In the genomic region with DNA sequence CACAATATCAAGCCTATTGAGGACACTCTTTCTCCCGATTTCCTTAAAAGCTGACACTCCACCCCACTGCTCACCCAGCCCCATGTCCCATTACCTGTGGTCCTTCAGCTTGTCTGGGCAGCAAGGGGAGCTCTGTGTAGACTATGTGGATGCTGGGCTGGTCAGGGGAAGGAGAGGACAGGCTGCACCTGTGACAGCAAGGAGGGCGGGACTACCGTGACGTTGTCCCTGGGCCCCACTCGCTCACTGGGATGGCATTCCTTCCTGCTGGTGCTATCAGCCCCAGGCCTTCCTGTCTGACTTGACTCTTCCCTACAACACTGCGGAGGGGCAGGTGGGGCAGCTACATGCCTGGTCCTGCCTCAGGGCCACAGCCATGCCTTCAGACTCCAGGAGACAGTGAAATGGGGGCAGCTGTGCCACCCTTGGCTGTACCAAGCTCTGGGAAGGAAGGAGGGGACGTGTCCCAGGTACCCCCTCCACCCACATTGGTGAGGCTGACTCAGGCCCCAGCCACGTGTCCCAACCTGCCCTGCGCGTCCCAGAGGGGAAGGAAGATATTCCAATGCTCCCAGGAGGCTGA, we compare ENCODE assay signal across 10 cellular contexts. TPM values are rescaled to one million over a fixed set of nuclear protein-coding genes. Genes with fewer than 3 reads are reported as not detected.
DNase-seq lines count a peak whose midpoint lies in the region; ATAC-seq, FAIRE-seq and TF ChIP-seq lines count a peak whose summit lies in the region.
"Had no signal": no experiment of that assay in that cellular context is flagged by ENCODE, and none has a peak within 500 bp of the region (broad histone marks: within the 10 kb centered on the region; RNA-seq: fewer than 3 reads in every experiment).

A gene with protein sequence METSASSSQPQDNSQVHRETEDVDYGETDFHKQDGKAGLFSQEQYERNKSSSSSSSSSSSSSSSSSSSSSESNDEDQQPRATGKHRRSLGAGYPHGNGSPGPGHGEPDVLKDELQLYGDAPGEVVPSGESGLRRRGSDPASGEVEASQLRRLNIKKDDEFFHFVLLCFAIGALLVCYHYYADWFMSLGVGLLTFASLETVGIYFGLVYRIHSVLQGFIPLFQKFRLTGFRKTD (minus strand): TSS at position 163 of the 583 bp plus-strand sequence. CDS start 9,427 bp downstream, outside the sequence.

- intact Hi-C loops in endothelial cell of umbilical vein (cut with micrococcal nuclease) (no loop called here), ovary (cut with DNase I) (no loop called here)

- H3K9me3 ChIP-seq in AG04450 (ENCODE audit: control insufficient read depth, insufficient read depth, low read length) (no peaks in the 10 kb centered on the region), Loucy (ENCODE audit: insufficient read depth, low read depth, low read length) (no peaks in the 10 kb centered on the region), endothelial cell of umbilical vein (replicated peaks; ENCODE audit: control insufficient read depth, insufficient read depth, low read length) (no peaks in the 10 kb centered on the region), ovary (no peaks in the 10 kb centered on the region)

- TF ChIP-seq POLR2A in endothelial cell of umbilical vein (IDR thresholded peaks at IDR 0.05; ENCODE audit: low read depth, low read length) (no peak), ovary (IDR thresholded peaks at IDR 0.05) (no peak)

- dilution Hi-C loops in endothelial cell of umbilical vein (cut with MboI; ENCODE audit: extremely low pct_ligation_motif_present, low sequenced_read_pairs): no loop called here

- H3F3A ChIP-seq in Loucy (ENCODE audit: low read depth): no peaks in the 10 kb centered on the region

- H3K27ac ChIP-seq in AG04450 (ENCODE audit: low read depth, low read length) (peak within 1 kb of the TSS; percentile 80), endothelial cell of umbilical vein (ENCODE audit: insufficient read depth, low read depth, low read length) (no peak within 1 kb of the TSS), ovary (peak within 1 kb of the TSS; percentile 60 to 62)

- H3K4me1 ChIP-seq in Loucy (ENCODE audit: insufficient read depth, low read length, poor library complexity, severe bottlenecking) (peaks cover 4% of the 10 kb centered on the region), endothelial cell of umbilical vein (ENCODE audit: control insufficient read depth, extremely low read depth, insufficient read depth, low read length) (peaks cover 5% of the 10 kb centered on the region), ovary (ENCODE audit: insufficient read depth) (peaks cover 4% of the 10 kb centered on the region)

- CTCF ChIA-PET in AG04450 (lab: Charles Lee): interaction anchor here (1.0 to 2.4 kb wide), 4 partner anchors 27 to 181 kb away, joined by 3 to 8 read pairs (median 6); no protein-coding TSS in a partner anchor
- CTCF ChIA-PET in endothelial cell of umbilical vein (lab: Charles Lee): interaction anchor here (0.9 kb wide), 1 partner anchor 11 kb away, joined by 6 read pairs; no protein-coding TSS in a partner anchor

- H3K79me2 ChIP-seq in Loucy (ENCODE audit: insufficient read depth, low read length) (no peaks in the 10 kb centered on the region), endothelial cell of umbilical vein (ENCODE audit: control insufficient read depth, insufficient read depth, low read length) (no peaks in the 10 kb centered on the region)

- ATAC-seq in GM19023 (IDR thresholded peaks at IDR 0.05; ENCODE audit: unreplicated experiment): no peak
- ATAC-seq in GM21529 (IDR thresholded peaks at IDR 0.05; ENCODE audit: unreplicated experiment): no peak

- H3K9me1 ChIP-seq in endothelial cell of umbilical vein (replicated peaks; ENCODE audit: control insufficient read depth, extremely low read depth, insufficient read depth, low read length): no peaks in the 10 kb centered on the region

- H3K27me3 ChIP-seq in AG04450 (ENCODE audit: control insufficient read depth, insufficient read depth, low read length) (no peaks in the 10 kb centered on the region), Loucy (ENCODE audit: insufficient read depth, low read length, poor library complexity, severe bottlenecking) (no peaks in the 10 kb centered on the region), endothelial cell of umbilical vein (ENCODE audit: control insufficient read depth in 2 of 2, insufficient read depth in 2 of 2, low read length in 2 of 2) (no peaks in the 10 kb centered on the region), ovary (no peaks in the 10 kb centered on the region)

- no peak within 1 kb of the TSS for H3K9ac ChIP-seq in Loucy (ENCODE audit: low read depth, low read length, poor library complexity, severe bottlenecking)
- no peak within 1 kb of the TSS for H3K9ac ChIP-seq in endothelial cell of umbilical vein (replicated peaks; ENCODE audit: extremely low read depth, insufficient read depth, low read length)

- no peaks in the 10 kb centered on the region for H3K9me2 ChIP-seq in Loucy (replicated peaks; ENCODE audit: low read depth, low read length)

- no peak within 1 kb of the TSS for H3K4me3 ChIP-seq in AG04450 (ENCODE audit: low read depth, low read length)
- H3K4me3 ChIP-seq in Loucy (ENCODE audit: low read length, poor library complexity, severe bottlenecking): no peak within 1 kb of the TSS
- H3K4me3 ChIP-seq in endothelial cell of umbilical vein (replicated peaks in 1 of 3; ENCODE audit: insufficient read depth in 1 of 3, low read depth in 1 of 3, low read length in 3 of 3): no peak within 1 kb of the TSS
- H3K4me3 ChIP-seq in ovary: no peak within 1 kb of the TSS

- TF ChIP-seq CTCF in AG04450 (IDR thresholded peaks at IDR 0.05; ENCODE audit: low read depth, low read length): no peak
- TF ChIP-seq CTCF in Loucy (conservative IDR thresholded peaks at IDR 0.05; ENCODE audit: low read length): no peak
- no peak for TF ChIP-seq CTCF in endothelial cell of umbilical vein (IDR thresholded peaks at IDR 0.05; ENCODE audit: extremely low read depth in 1 of 2, insufficient read depth in 1 of 2, low read depth in 1 of 2, low read length in 2 of 2)
- no peak for TF ChIP-seq CTCF in ovary (IDR thresholded peaks at IDR 0.05)

- FAIRE-seq in endothelial cell of umbilical vein (lab: Jason Lieb, UNC): no peak

- BruUV-seq in endothelial cell of umbilical vein (replicated peaks; lab: Mats Ljungman, UMichigan): no TSS peak

- no peaks in the 10 kb centered on the region for H4K20me1 ChIP-seq in Loucy (ENCODE audit: insufficient read depth, low read length, poor library complexity, severe bottlenecking)
- no peaks in the 10 kb centered on the region for H4K20me1 ChIP-seq in endothelial cell of umbilical vein (replicated peaks; ENCODE audit: control insufficient read depth, extremely low read depth, insufficient read depth, low read length)

- WGBS in ovary, 3 donors: 92 to 97% (median 92%) methylated on average over 10 of the region's 10 CpGs

- H3K4me2 ChIP-seq in Loucy (ENCODE audit: low read depth, low read length, poor library complexity, severe bottlenecking): no peak within 1 kb of the TSS
- no peak within 1 kb of the TSS for H3K4me2 ChIP-seq in endothelial cell of umbilical vein (ENCODE audit: insufficient read depth, low read length)

- peak within 1 kb of the TSS; percentile 52; the same call in 1 of the 2 replicates for H2AFZ ChIP-seq in Loucy (ENCODE audit: low read length)
- H2AFZ ChIP-seq in endothelial cell of umbilical vein (ENCODE audit: low read depth, low read length): peak within 1 kb of the TSS; percentile 74

- DNase-seq in AG04450 (ENCODE audit: low read depth, low spot score) (no peak), endothelial cell of umbilical vein (ENCODE audit: low read depth, low spot score) (no peak), ovary (no peak), hypothalamus (lab: John Stamatoyannopoulos, UW) (no peak), NCI-H69 (lab: John Stamatoyannopoulos, UW) (no peak)
- DNase-seq: NCI-H2227 treated with DMSO at 0.1 percent for 48 hours; stimulated activated CD4-positive, alpha-beta T cell treated with anti-CD3 and anti-CD28 coated beads, Interleukin-2, amount 100 ng/mL, for 48 hours had no signal

- TF ChIP-seq EP300 in ovary (IDR thresholded peaks at IDR 0.05): no peak

- POLR2A ChIA-PET in AG04450 (lab: Yijun Ruan, JAX): interaction anchor here (1.0 kb wide), 1 partner anchor 37 kb away, joined by 3 read pairs; a partner anchor contains a TSS
- POLR2A ChIA-PET in endothelial cell of umbilical vein (lab: Charles Lee): interaction anchor here (1.2 kb wide), 1 partner anchor 51 kb away, joined by 4 read pairs; no protein-coding TSS in a partner anchor

- H3K36me3 ChIP-seq in Loucy (ENCODE audit: insufficient read depth, low read length) (no peaks in the 10 kb centered on the region), endothelial cell of umbilical vein (ENCODE audit: control insufficient read depth in 2 of 2, extremely low read depth in 1 of 2, insufficient read depth in 2 of 2, low read length in 2 of 2) (no peaks in the 10 kb centered on the region), ovary (no peaks in the 10 kb centered on the region)

TF ChIP-seq in endothelial cell of umbilical vein, 7 proteins besides CTCF, POLR2A, EP300 and RAD21:
- TF ChIP-seq JUN (IDR thresholded peaks at IDR 0.05; ENCODE audit: borderline replicate concordance, insufficient read depth, insufficient read length, low read depth) (no peak), EZH2 (IDR thresholded peaks at IDR 0.05; ENCODE audit: borderline replicate concordance, low read depth, low read length, severe bottlenecking) (no peak)

RNA-seq across cellular contexts. Expression of the gene that starts here (rescaled TPM):
- polyA plus RNA-seq in AG04450 (2011; rRNA removed) (0.41 and 0.47 TPM in 2 replicates), endothelial cell of umbilical vein (not detected in 2 replicates), ovary (under 1 TPM; 0.11 to 0.20 TPM)
- 1.1 TPM in 1 of 2 replicates, not detected in the other for polyA minus RNA-seq in AG04450 (2011; rRNA and poly(A)+ RNA removed)
- total RNA-seq in endothelial cell of umbilical vein (not detected in 2 replicates), ovary (under 1 TPM in 1 of 7 donors, not detected in 6; 0.80 TPM)
- not detected in 2 replicates for polyA plus RNA-seq in endothelial cell of umbilical vein (2011; cell fraction: cytosol; rRNA removed)
- polyA plus RNA-seq in endothelial cell of umbilical vein (2011; cell fraction: nucleus; rRNA removed): not detected in 2 replicates
- not detected in 2 replicates for polyA plus RNA-seq in endothelial cell of umbilical vein (2012)
- not detected in 2 replicates for polyA minus RNA-seq in endothelial cell of umbilical vein
- not detected for polyA minus RNA-seq in endothelial cell of umbilical vein (2011; cell fraction: cytosol; rRNA and poly(A)+ RNA removed)
- not detected in 2 replicates for polyA minus RNA-seq in endothelial cell of umbilical vein (2011; cell fraction: nucleus; rRNA and poly(A)+ RNA removed)
